In genomic region chr3:42593635-42594034, GRCh38 we compare ENCODE assay signal across 25 cellular contexts. TPM values are rescaled to one million over a fixed set of nuclear protein-coding genes. Genes with fewer than 3 reads are reported as not detected.
DNase-seq lines count a peak whose midpoint lies in the region; ATAC-seq and TF ChIP-seq lines count a peak whose summit lies in the region.
"Had no signal": no experiment of that assay in that cellular context is flagged by ENCODE, and none has a peak within 500 bp of the region (broad histone marks: within the 10 kb centered on the region; RNA-seq: fewer than 3 reads in every experiment).

No MANE protein-coding gene starts in this region.

- no peak for TF ChIP-seq CTCF in DND-41 (IDR thresholded peaks at IDR 0.05; ENCODE audit: borderline replicate concordance, extremely low read depth, low read length, poor library complexity, severe bottlenecking)
- TF ChIP-seq CTCF in SU-DHL-6 (IDR thresholded peaks at IDR 0.05; ENCODE audit: insufficient read depth, low read length, poor library complexity, severe bottlenecking), result no peak
- no peak for TF ChIP-seq CTCF in endodermal cell (conservative IDR thresholded peaks at IDR 0.05)

- no peaks in the 10 kb centered on the region for H3K9me3 Mint-ChIP-seq in CD4-positive, CD25-positive, alpha-beta regulatory T cell
- no peaks in the 10 kb centered on the region for H3K9me3 Mint-ChIP-seq in endodermal cell
- H3K9me3 Mint-ChIP-seq: activated naive CD8-positive, alpha-beta T cell treated with anti-CD3 and anti-CD28 coated beads, Interleukin-2, amount 10 ng/mL, durations not matched to agents 7 days and 5 days; CD14-positive monocyte; dendritic cell treated with granulocyte-macrophage colony-stimulating factor and Interleukin-4, amounts not matched to agents 40 ng/mL and 50 ng/mL, for 4 days; T-helper 1 cell treated with Interleukin-12 subunit alpha and Interleukin-12 subunit beta and Interleukin-4 antibody, amounts not matched to agents 30 μg/mL and 1 μg/mL, for 36 hours had no signal

- ATAC-seq in CD4-positive, CD25-positive, alpha-beta regulatory T cell (ENCODE audit: low read depth in 2 of 2), result no peak
- ATAC-seq in DND-41 (ENCODE audit: insufficient read depth, low read depth), result no peak
- no peak for ATAC-seq in GM19023 (IDR thresholded peaks at IDR 0.05; ENCODE audit: unreplicated experiment)
- ATAC-seq: left cardiac atrium had no signal

- peaks cover 17 to 52% (median 30%) of the 10 kb centered on the region in 4 donors for H3K4me1 Mint-ChIP-seq in CD4-positive, CD25-positive, alpha-beta regulatory T cell
- peaks cover 45% of the 10 kb centered on the region for H3K4me1 Mint-ChIP-seq in endodermal cell

- peaks cover 42% of the 10 kb centered on the region for H3F3A ChIP-seq in SU-DHL-6 (ENCODE audit: insufficient read depth)

- H4K20me1 ChIP-seq in DND-41 (ENCODE audit: insufficient read depth, low read length) (peaks cover 6% of the 10 kb centered on the region), SU-DHL-6 (ENCODE audit: low read depth, low read length) (0 out of 2 replicates have a peak, but pooled peaks cover 4% of the 10 kb centered on the region)

- H3K4me3 ChIP-seq in CD4-positive, CD25-positive, alpha-beta regulatory T cell (ENCODE audit: low read depth, low read length), result no peak overlapping the region
- H3K4me3 ChIP-seq in DND-41 (ENCODE audit: low read depth in 1 of 2, low read length in 2 of 2) (no peak overlapping the region), SU-DHL-6 (ENCODE audit: insufficient read depth, low read length, poor library complexity, severe bottlenecking) (no peak overlapping the region), endodermal cell (ENCODE audit: low read length) (no peak overlapping the region)
- H3K4me3 ChIP-seq: sigmoid colon, testis, vagina had no signal

- peaks cover 24% of the 10 kb centered on the region for H3K36me3 ChIP-seq in CD4-positive, CD25-positive, alpha-beta regulatory T cell (ENCODE audit: control insufficient read depth, insufficient read depth, low read length)
- H3K36me3 ChIP-seq in DND-41 (ENCODE audit: insufficient read depth, low read length), result peaks cover 47% of the 10 kb centered on the region
- peaks cover 25% of the 10 kb centered on the region for H3K36me3 ChIP-seq in SU-DHL-6 (ENCODE audit: low read length)
- H3K36me3 ChIP-seq in endodermal cell (ENCODE audit: control insufficient read depth, insufficient read depth, low read length), result peaks cover 40% of the 10 kb centered on the region
- H3K36me3 ChIP-seq: vagina had no signal

- H3K4me2 ChIP-seq in DND-41 (ENCODE audit: insufficient read depth, low read length) (peak overlapping the region; percentile 15; the same call in 1 of the 2 replicates), SU-DHL-6 (ENCODE audit: low read depth, low read length, poor library complexity, severe bottlenecking) (peak overlapping the region; percentile 11)

- no peak overlapping the region for H3K27ac ChIP-seq in CD4-positive, CD25-positive, alpha-beta regulatory T cell (ENCODE audit: insufficient read depth, low read length, poor library complexity, severe bottlenecking)
- H3K27ac ChIP-seq in DND-41 (ENCODE audit: low read length) (no peak overlapping the region), SU-DHL-6 (ENCODE audit: low read depth, low read length) (no peak overlapping the region), endodermal cell (ENCODE audit: low read depth, low read length) (no peak overlapping the region)
- H3K27ac ChIP-seq: sigmoid colon, testis, vagina had no signal

- no peaks in the 10 kb centered on the region for H3K27me3 ChIP-seq in CD4-positive, CD25-positive, alpha-beta regulatory T cell (ENCODE audit: control insufficient read depth, insufficient read depth, low read length)
- H3K27me3 ChIP-seq in DND-41 (ENCODE audit: insufficient read depth, low read length, poor library complexity) (no peaks in the 10 kb centered on the region), SU-DHL-6 (ENCODE audit: low read length) (no peaks in the 10 kb centered on the region), endodermal cell (ENCODE audit: control insufficient read depth, insufficient read depth, low read length, poor library complexity, severe bottlenecking) (no peaks in the 10 kb centered on the region)
- H3K27me3 ChIP-seq: sigmoid colon, testis, vagina had no signal

- H3K79me2 ChIP-seq in DND-41 (ENCODE audit: insufficient read depth, low read length) (peaks cover 42% of the 10 kb centered on the region), SU-DHL-6 (ENCODE audit: insufficient read depth, low read length) (peaks cover 41% of the 10 kb centered on the region)

- H3K27me3 Mint-ChIP-seq in CD4-positive, CD25-positive, alpha-beta regulatory T cell, result peaks cover 5% of the 10 kb centered on the region
- no peaks in the 10 kb centered on the region for H3K27me3 Mint-ChIP-seq in endodermal cell (ENCODE audit: insufficient read depth)
- H3K27me3 Mint-ChIP-seq: activated naive CD8-positive, alpha-beta T cell treated with anti-CD3 and anti-CD28 coated beads, Interleukin-2, amount 10 ng/mL, durations not matched to agents 7 days and 5 days; dendritic cell treated with granulocyte-macrophage colony-stimulating factor and Interleukin-4, amounts not matched to agents 40 ng/mL and 50 ng/mL, for 4 days; progenitor cell of endocrine pancreas had no signal

- no peaks in the 10 kb centered on the region for H3K9me3 ChIP-seq in CD4-positive, CD25-positive, alpha-beta regulatory T cell (ENCODE audit: control insufficient read depth in 2 of 2, low read length in 2 of 2)
- H3K9me3 ChIP-seq in DND-41 (ENCODE audit: insufficient read depth, low read length, severe bottlenecking), result no peaks in the 10 kb centered on the region
- no peaks in the 10 kb centered on the region for H3K9me3 ChIP-seq in SU-DHL-6 (ENCODE audit: insufficient read depth, low read length)
- H3K9me3 ChIP-seq in endodermal cell (ENCODE audit: control insufficient read depth, low read length), result no peaks in the 10 kb centered on the region
- H3K9me3 ChIP-seq: sigmoid colon, testis, vagina had no signal

- peak overlapping the region in 1 of 3 donors; percentile 76 for H3K27ac Mint-ChIP-seq in CD4-positive, CD25-positive, alpha-beta regulatory T cell
- peak overlapping the region; percentile 4 for H3K27ac Mint-ChIP-seq in endodermal cell
- H3K27ac Mint-ChIP-seq: activated naive CD8-positive, alpha-beta T cell treated with anti-CD3 and anti-CD28 coated beads, Interleukin-2, amount 10 ng/mL, durations not matched to agents 7 days and 5 days; dendritic cell treated with granulocyte-macrophage colony-stimulating factor and Interleukin-4, amounts not matched to agents 40 ng/mL and 50 ng/mL, for 4 days; progenitor cell of endocrine pancreas; T-helper 1 cell treated with Interleukin-12 subunit alpha and Interleukin-12 subunit beta and Interleukin-4 antibody, amounts not matched to agents 30 μg/mL and 1 μg/mL, for 36 hours had no signal

- 80 to 91% methylated on average over 1 of the region's 1 CpG for WGBS in endodermal cell (ENCODE audit: insufficient coverage in 1 of 2, insufficient read length in 1 of 2), 2 experiments

- H3K9me2 ChIP-seq in SU-DHL-6 (replicated peaks; ENCODE audit: insufficient read depth, low read length), result no peaks in the 10 kb centered on the region

- peaks cover 5% of the 10 kb centered on the region for H3K36me3 Mint-ChIP-seq in CD4-positive, CD25-positive, alpha-beta regulatory T cell
- peaks cover 23% of the 10 kb centered on the region for H3K36me3 Mint-ChIP-seq in endodermal cell (ENCODE audit: low read depth)

- peak overlapping the region in 3 of 4 donors; percentile 36 to 56 (median 52) for H3K4me3 Mint-ChIP-seq in CD4-positive, CD25-positive, alpha-beta regulatory T cell
- no peak overlapping the region for H3K4me3 Mint-ChIP-seq in endodermal cell
- H3K4me3 Mint-ChIP-seq: activated naive CD8-positive, alpha-beta T cell treated with anti-CD3 and anti-CD28 coated beads, Interleukin-2, amount 10 ng/mL, durations not matched to agents 7 days and 5 days; CD14-positive monocyte; dendritic cell treated with granulocyte-macrophage colony-stimulating factor and Interleukin-4, amounts not matched to agents 40 ng/mL and 50 ng/mL, for 4 days; T-helper 1 cell treated with Interleukin-12 subunit alpha and Interleukin-12 subunit beta and Interleukin-4 antibody, amounts not matched to agents 30 μg/mL and 1 μg/mL, for 36 hours had no signal

- H2AFZ ChIP-seq in DND-41 (ENCODE audit: low read depth, low read length) (no peak overlapping the region), SU-DHL-6 (ENCODE audit: low read depth, low read length, severe bottlenecking) (no peak overlapping the region)

- H3K9ac ChIP-seq in DND-41 (ENCODE audit: low read depth, low read length), result no peak overlapping the region
- H3K9ac ChIP-seq in SU-DHL-6 (ENCODE audit: low read length), result no peak overlapping the region
- H3K9ac ChIP-seq in endodermal cell (ENCODE audit: extremely low read depth, low read length, poor library complexity, severe bottlenecking), result no peak overlapping the region

- H3K4me1 ChIP-seq in CD4-positive, CD25-positive, alpha-beta regulatory T cell (ENCODE audit: control insufficient read depth, insufficient read depth, low read length, poor library complexity, severe bottlenecking), result peaks cover 14% of the 10 kb centered on the region
- H3K4me1 ChIP-seq in DND-41 (ENCODE audit: insufficient read depth, low read length) (peaks cover 40% of the 10 kb centered on the region), endodermal cell (ENCODE audit: control insufficient read depth, insufficient read depth, low read length) (peaks cover 16% of the 10 kb centered on the region)
- H3K4me1 ChIP-seq: testis had no signal

- no peak for DNase-seq in CD4-positive, CD25-positive, alpha-beta regulatory T cell
- DNase-seq in DND-41, result no peak
- DNase-seq in endodermal cell, result no peak
- no peak for DNase-seq in NCI-H2227 (lab: John Stamatoyannopoulos, UW; ENCODE audit: unreplicated experiment)
- DNase-seq in AG08396 (ENCODE audit: low spot score), result no peak
- DNase-seq in stimulated activated CD4-positive, alpha-beta T cell treated with anti-CD3 and anti-CD28 coated beads, Interleukin-1b, Interleukin-23, amount 100 ng/mL, for 48 hours, result no peak
- DNase-seq: activated naive CD8-positive, alpha-beta T cell treated with anti-CD3 and anti-CD28 coated beads, Interleukin-2, amount 10 ng/mL, durations not matched to agents 7 days and 5 days; central memory CD4-positive, alpha-beta T cell; DMS 273 treated with DMSO at 0.1 percent for 48 hours; H7; left cardiac atrium; NCI-H1436 treated with DMSO at 0.1 percent for 48 hours; NCI-H2107; NCI-H446; sigmoid colon; stimulated activated CD4-positive, alpha-beta T cell treated with anti-CD3 and anti-CD28 coated beads, Interleukin-4, amount 100 ng/mL, for 4 hours; stimulated activated naive CD4-positive, alpha-beta T cell; testis had no signal

RNA-seq across cellular contexts. Expression of gene SS18L2, which starts 3.0 kb away (rescaled TPM):
- 52.7 TPM for total RNA-seq in CD4-positive, CD25-positive, alpha-beta regulatory T cell
- polyA plus RNA-seq in CD4-positive, CD25-positive, alpha-beta regulatory T cell, result 100 to 1,000 TPM; 129 to 153 (median 142) TPM
- 10 to 100 TPM; 37.8 to 44.8 TPM for total RNA-seq in endodermal cell
- 57.5 TPM for polyA plus RNA-seq in endodermal cell (2013, experiment 1 of 2)
- 54.6 TPM for polyA plus RNA-seq in endodermal cell (2013, experiment 2 of 2)

RNA-seq across cellular contexts. Expression of gene NKTR, which starts 6.9 kb away (rescaled TPM):
- 291 TPM for total RNA-seq in CD4-positive, CD25-positive, alpha-beta regulatory T cell
- 10 to 100 TPM in 3 of 4 donors, 1 to 10 TPM in 1; 9.7 to 17.1 (median 10.9) TPM for polyA plus RNA-seq in CD4-positive, CD25-positive, alpha-beta regulatory T cell
- total RNA-seq in endodermal cell, result 100 to 1,000 TPM; 101 to 116 TPM
- polyA plus RNA-seq in endodermal cell (2013, experiment 1 of 2), result 87.3 TPM
- polyA plus RNA-seq in endodermal cell (2013, experiment 2 of 2), result 86.0 TPM

RNA-seq across cellular contexts. Expression of gene SEC22C, which starts 11.9 kb away (rescaled TPM):
- total RNA-seq in CD4-positive, CD25-positive, alpha-beta regulatory T cell, result 72.0 TPM
- polyA plus RNA-seq in CD4-positive, CD25-positive, alpha-beta regulatory T cell, result 10 to 100 TPM; 40.9 to 53.9 (median 51.4) TPM
- total RNA-seq in endodermal cell, result 10 to 100 TPM; 35.2 to 38.4 TPM
- polyA plus RNA-seq in endodermal cell (2013, experiment 1 of 2), result 44.3 TPM
- 40.9 TPM for polyA plus RNA-seq in endodermal cell (2013, experiment 2 of 2)

RNA-seq across cellular contexts. Expression of gene ZBTB47, which starts 59.9 kb away (rescaled TPM):
- 0.49 TPM for total RNA-seq in CD4-positive, CD25-positive, alpha-beta regulatory T cell
- polyA plus RNA-seq in CD4-positive, CD25-positive, alpha-beta regulatory T cell, result not detected
- 1 to 10 TPM; 4.6 to 7.2 TPM for total RNA-seq in endodermal cell
- polyA plus RNA-seq in endodermal cell (2013, experiment 1 of 2), result 7.1 TPM
- polyA plus RNA-seq in endodermal cell (2013, experiment 2 of 2), result 6.2 TPM
